ENCODE assay signal across 8 cellular contexts in the genomic region with DNA sequence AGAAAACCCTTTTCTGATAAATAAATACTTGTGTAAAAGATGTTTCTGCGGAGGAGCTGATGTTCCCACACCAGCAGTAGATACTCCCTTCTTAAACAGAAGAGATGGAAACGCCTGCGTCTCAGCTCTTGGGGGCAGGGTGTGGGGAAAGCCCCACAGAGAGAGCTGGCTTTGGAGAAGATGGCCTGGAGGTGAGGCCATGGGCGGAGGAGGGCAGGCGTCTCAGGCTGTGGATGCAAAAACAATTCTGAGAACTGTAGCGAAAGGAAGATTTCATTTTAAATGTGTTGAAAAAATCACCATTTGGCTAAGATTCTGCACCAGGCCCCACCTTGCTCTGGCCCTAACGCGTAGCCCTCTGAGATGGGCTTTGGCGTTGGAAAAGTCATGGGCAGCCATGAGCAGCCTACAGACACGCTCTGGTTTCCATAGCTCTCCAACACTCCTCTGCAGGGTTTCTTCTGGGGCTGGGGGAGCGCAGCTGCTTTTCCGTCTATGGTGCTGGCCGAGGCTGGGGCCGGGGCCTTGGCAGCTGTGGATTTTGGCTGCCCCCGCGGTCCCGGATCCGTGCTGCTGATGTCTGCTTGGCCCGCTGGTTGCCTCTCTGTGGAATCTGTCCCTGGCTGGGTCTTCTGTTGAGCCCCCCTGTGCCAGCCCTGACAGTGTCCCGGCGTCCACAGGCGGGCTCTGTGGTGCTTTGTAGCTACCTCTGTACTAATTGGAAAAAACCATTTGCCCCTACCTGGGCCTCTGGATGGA.
A peak's percentile ranks its signal among the peaks of the same experiment; 100 is the strongest.
DNase-seq lines count a peak whose midpoint lies in the region; ATAC-seq and TF ChIP-seq lines count a peak whose summit lies in the region.
"Not testable (repeated sequence)": the region's sequence is repeated elsewhere in the genome, so short reads cannot be mapped to it uniquely, and the experiment has no call there.

No MANE protein-coding gene starts in this region.

- not testable (repeated sequence) for H3K9ac ChIP-seq in GM23248

- H3K4me1 ChIP-seq in GM23248 (ENCODE audit: insufficient read depth); transverse colon: not testable (repeated sequence)
- H3K4me1 ChIP-seq in esophagus squamous epithelium (peaks cover 0 to 21% (median 8%) of the 10 kb centered on the region in 3 donors), left ventricle myocardium inferior (peaks cover 42% of the 10 kb centered on the region), ovary (ENCODE audit: insufficient read depth) (peaks cover 20% of the 10 kb centered on the region)

- H3K27ac Mint-ChIP-seq in brain = peak overlapping the region in 4 of 5 experiments; percentile 53 to 91 (median 73)

- H3K9me3 ChIP-seq in GM23248 (ENCODE audit: low read depth); esophagus squamous epithelium; left ventricle myocardium inferior (replicated peaks); ovary; transverse colon: not testable (repeated sequence)

- not testable (repeated sequence) for H4K20me1 ChIP-seq in GM23248 (ENCODE audit: insufficient read depth)

- in situ Hi-C loops in GM23248 (cut with MboI); transverse colon (cut with MboI; ENCODE audit: low pct_ligation_motif_present in 1 of 4, low pct_unique_long_range_greater_than_20kb in 1 of 4, low sequenced_read_pairs in 3 of 4): not testable (repeated sequence)

- H3K4me1 Mint-ChIP-seq in brain = peaks cover 33% of the 10 kb centered on the region

- peak overlapping the region; percentile 60; the same call in 1 of the 2 replicates for H2AFZ ChIP-seq in GM23248

- not testable (repeated sequence) for H3K27me3 Mint-ChIP-seq in brain

- not testable (repeated sequence) for TF ChIP-seq EP300 in ovary (IDR thresholded peaks at IDR 0.05); transverse colon (IDR thresholded peaks at IDR 0.05; ENCODE audit: low read depth)

- not testable (repeated sequence) for H3K36me3 ChIP-seq in GM23248 (ENCODE audit: low read depth); esophagus squamous epithelium; left ventricle myocardium inferior; ovary; transverse colon

- H3K27ac ChIP-seq in GM23248 = not testable (repeated sequence)
- H3K27ac ChIP-seq in esophagus squamous epithelium = peak overlapping the region; percentile 10 to 78 (median 42)
- H3K27ac ChIP-seq in left ventricle myocardium inferior (replicated peaks) = peak overlapping the region; percentile 97
- peak overlapping the region; percentile 54 to 96 for H3K27ac ChIP-seq in ovary
- peak overlapping the region in 3 of 4 donors; percentile 33 to 61 (median 34) for H3K27ac ChIP-seq in transverse colon

- not testable (repeated sequence) for H3K9me3 Mint-ChIP-seq in brain

- not testable (repeated sequence) for H3K4me3 ChIP-seq in GM23248, esophagus squamous epithelium, left ventricle myocardium inferior, ovary, transverse colon

- 62 to 63% methylated on average over 22 of the region's 22 CpGs for WGBS in GM23248 (ENCODE audit: low coverage in 1 of 2, low lambda C conversion rate in 2 of 2, missing lambda C conversion rate in 2 of 2), 2 experiments
- WGBS in esophagus squamous epithelium, 2 donors = 78 to 83% methylated on average over 15 to 16 of the region's 22 CpGs
- WGBS in ovary, 3 donors = 22 to 40% (median 28%) methylated on average over 22 of the region's 22 CpGs
- 71 to 93% methylated on average over 5 to 22 of the region's 22 CpGs for WGBS in transverse colon (ENCODE audit: low coverage in 1 of 2), 2 donors

- not testable (repeated sequence) for H3K4me2 ChIP-seq in GM23248 (ENCODE audit: unreplicated experiment)

- not testable (repeated sequence) for H3K9me2 ChIP-seq in GM23248 (ENCODE audit: insufficient read depth)

- not testable (repeated sequence) for H3K79me2 ChIP-seq in GM23248 (ENCODE audit: insufficient read depth)

- not testable (repeated sequence) for H3K36me3 Mint-ChIP-seq in brain

- not testable (repeated sequence) for H3K27me3 ChIP-seq in GM23248 (replicated peaks; ENCODE audit: insufficient read depth); esophagus squamous epithelium; left ventricle myocardium inferior (ENCODE audit: low read depth); ovary; transverse colon

- TF ChIP-seq POLR2A in esophagus squamous epithelium (IDR thresholded peaks at IDR 0.05); ovary (IDR thresholded peaks at IDR 0.05); transverse colon (IDR thresholded peaks at IDR 0.05): not testable (repeated sequence)

- peak overlapping the region in 1 of 5 experiments; percentile 37 for H3K4me3 Mint-ChIP-seq in brain

- DNase-seq in GM23248; esophagus squamous epithelium (lab: John Stamatoyannopoulos, UW); left ventricle myocardium inferior; transverse colon: not testable (repeated sequence)
- DNase-seq in left lobe of liver (ENCODE audit: low spot score) = peak; percentile 37
- peak; percentile 76 for DNase-seq in mesenteric fat pad (ENCODE audit: low spot score)
- peak in 2 of 5 donors; percentile 32 to 53 for DNase-seq in ovary

- intact Hi-C loops in esophagus squamous epithelium (cut with DNase I); left ventricle myocardium inferior (cut with micrococcal nuclease); ovary (cut with DNase I); transverse colon (cut with DNase I; ENCODE audit: low total_unique reads): not testable (repeated sequence)

- not testable (repeated sequence) for H3F3A ChIP-seq in GM23248 (ENCODE audit: insufficient read depth)

- not testable (repeated sequence) for TF ChIP-seq CTCF in brain (conservative IDR thresholded peaks at IDR 0.05); esophagus squamous epithelium (IDR thresholded peaks at IDR 0.05); left ventricle myocardium inferior (IDR thresholded peaks at IDR 0.05; ENCODE audit: borderline replicate concordance); ovary (IDR thresholded peaks at IDR 0.05); transverse colon (IDR thresholded peaks at IDR 0.05)

- not testable (repeated sequence) for ATAC-seq in left lobe of liver
